21 cellular contexts compared by ENCODE assay signal in genomic region chr1:16077430-16078245, GRCh38. TPM values are rescaled to one million over a fixed set of nuclear protein-coding genes. Genes with fewer than 3 reads are reported as not detected.
DNase-seq lines count a peak whose midpoint lies in the region; ATAC-seq and TF ChIP-seq lines count a peak whose summit lies in the region.
"Had no signal": no experiment of that assay in that cellular context is flagged by ENCODE, and none has a peak within 500 bp of the region (broad histone marks: within the 10 kb centered on the region; RNA-seq: fewer than 3 reads in every experiment).

No MANE protein-coding gene starts in this region.

- H3K36me3 Mint-ChIP-seq in activated T-cell treated with anti-CD3 and anti-CD28 coated beads, Interleukin-2, amount 50 U/mL, for 72 hours (ENCODE audit: insufficient read depth in 2 of 2) = no peaks in the 10 kb centered on the region
- H3K36me3 Mint-ChIP-seq: CD4-positive, alpha-beta memory T cell; memory B cell had no signal

- no peak for TF ChIP-seq CTCF in epithelial cell of esophagus (IDR thresholded peaks at IDR 0.05; ENCODE audit: insufficient read depth, low read depth, low read length, missing control alignments)
- no peak for TF ChIP-seq CTCF in stomach (IDR thresholded peaks at IDR 0.05)

- intact Hi-C loops in stomach (cut with DNase I; ENCODE audit: low total_unique reads) = loop anchor here (2.0 to 5.0 kb wide), 2 partner anchors 109 to 280 kb away; no protein-coding TSS in a partner anchor

- peak overlapping the region; percentile 7 for H3K27ac Mint-ChIP-seq in activated T-cell treated with anti-CD3 and anti-CD28 coated beads, Interleukin-2, amount 50 U/mL, for 72 hours
- H3K27ac Mint-ChIP-seq: activated naive CD8-positive, alpha-beta T cell treated with anti-CD3 and anti-CD28 coated beads, Interleukin-2, amount 50 U/mL, for 24 hours; memory B cell; nephron progenitor cell had no signal

- peaks cover 22 to 46% (median 36%) of the 10 kb centered on the region in 4 donors for H3K4me1 ChIP-seq in stomach

- H3K27me3 ChIP-seq in stomach = peaks cover 0 to 21% (median 7%) of the 10 kb centered on the region in 3 donors

- no peaks in the 10 kb centered on the region for H3K36me3 ChIP-seq in stomach
- H3K36me3 ChIP-seq: HAP-1 had no signal

- H3K4me3 ChIP-seq in epithelial cell of esophagus (ENCODE audit: low read length) (no peak overlapping the region), stomach (no peak overlapping the region)
- H3K4me3 ChIP-seq: HAP-1 had no signal

- H3K4me3 Mint-ChIP-seq in activated T-cell treated with anti-CD3 and anti-CD28 coated beads, Interleukin-2, amount 50 U/mL, for 72 hours = no peak overlapping the region
- H3K4me3 Mint-ChIP-seq: activated naive CD8-positive, alpha-beta T cell treated with anti-CD3 and anti-CD28 coated beads, Interleukin-2, amount 50 U/mL, for 24 hours; memory B cell; nephron progenitor cell had no signal

- ATAC-seq in activated T-cell treated with anti-CD3 and anti-CD28 coated beads, Interleukin-2, amount 50 U/mL, for 72 hours (replicated peaks in 1 of 2) = no peak
- ATAC-seq: activated naive CD8-positive, alpha-beta T cell treated with anti-CD3 and anti-CD28 coated beads, Interleukin-2, amount 50 U/mL, for 24 hours had no signal

- no peak for TF ChIP-seq POLR2A in stomach (IDR thresholded peaks at IDR 0.05)

- no peak for DNase-seq in activated T-cell treated with anti-CD3 and anti-CD28 coated beads, Interleukin-2, amount 50 U/mL, for 72 hours
- DNase-seq in activated T-cell treated with anti-CD3 and anti-CD28 coated beads for 4 hours = no peak
- peak; percentile 31 for DNase-seq in RKO (ENCODE audit: low spot score)
- peak; percentile 55 for DNase-seq in epithelial cell of esophagus (ENCODE audit: low read depth)
- DNase-seq in renal cortical epithelial cell (ENCODE audit: low read depth) = peak; percentile 11
- no peak for DNase-seq in T-helper 9 cell
- DNase-seq in stomach = no peak
- DNase-seq in stimulated activated CD4-positive, alpha-beta T cell treated with anti-CD3 and anti-CD28 coated beads, Interleukin-1b, Interleukin-23, amount 100 ng/mL, for 48 hours = no peak
- DNase-seq: activated CD4-positive, alpha-beta T cell treated with anti-CD3 and anti-CD28 coated beads, Interleukin-2, amount 50 U/mL, for 48 hours; activated naive CD8-positive, alpha-beta T cell treated with anti-CD3 and anti-CD28 coated beads, Interleukin-2, amount 50 U/mL, for 24 hours; CD4-positive, alpha-beta memory T cell; DMS79; Kasumi-1; NCI-H1105 treated with DMSO at 0.1 percent for 48 hours; NCI-H2171 treated with DMSO at 0.1 percent for 48 hours; NCI-H774; nephron progenitor cell; stimulated activated CD4-positive, alpha-beta T cell treated with anti-CD3 and anti-CD28 coated beads, Interleukin-2, amount 100 ng/mL, for 24 hours had no signal

- peaks cover 6% of the 10 kb centered on the region for H3K4me1 Mint-ChIP-seq in activated T-cell treated with anti-CD3 and anti-CD28 coated beads, Interleukin-2, amount 50 U/mL, for 72 hours (ENCODE audit: low read depth)

- no peak overlapping the region for H3K27ac ChIP-seq in stomach

- no peaks in the 10 kb centered on the region for H3K9me3 Mint-ChIP-seq in activated T-cell treated with anti-CD3 and anti-CD28 coated beads, Interleukin-2, amount 50 U/mL, for 72 hours
- H3K9me3 Mint-ChIP-seq: activated naive CD8-positive, alpha-beta T cell treated with anti-CD3 and anti-CD28 coated beads, Interleukin-2, amount 50 U/mL, for 24 hours; CD4-positive, alpha-beta memory T cell; memory B cell; nephron progenitor cell had no signal

- WGBS in stomach, 5 donors = 76 to 84% (median 80%) methylated on average over 12 of the region's 12 CpGs

- peaks cover 12% of the 10 kb centered on the region for H3K27me3 Mint-ChIP-seq in activated T-cell treated with anti-CD3 and anti-CD28 coated beads, Interleukin-2, amount 50 U/mL, for 72 hours (ENCODE audit: low read depth)

- TF ChIP-seq EP300 in stomach (IDR thresholded peaks at IDR 0.05) = no peak

- no peaks in the 10 kb centered on the region for H3K9me3 ChIP-seq in stomach
- H3K9me3 ChIP-seq: HAP-1 had no signal

RNA-seq across cellular contexts. Expression of gene FAM131C, which starts 4.2 kb away (rescaled TPM):
- under 1 TPM; 0.32 to 0.86 TPM for total RNA-seq in activated T-cell treated with anti-CD3 and anti-CD28 coated beads, Interleukin-2, amount 50 U/mL, for 72 hours
- total RNA-seq in renal cortical epithelial cell (0.52 and 1.5 TPM in 2 replicates), stomach (not detected)
- polyA plus RNA-seq in stomach = under 1 TPM in 2 of 3 donors, not detected in 1; 0.35 to 0.37 TPM
- total RNA-seq: CD4-positive, alpha-beta memory T cell had no signal

RNA-seq across cellular contexts. Expression of gene CLCNKB, which starts 34.1 kb away (rescaled TPM):
- not detected for total RNA-seq in activated T-cell treated with anti-CD3 and anti-CD28 coated beads, Interleukin-2, amount 50 U/mL, for 72 hours
- total RNA-seq in renal cortical epithelial cell (0.35 and 0.60 TPM in 2 replicates), stomach (under 1 TPM in 1 of 5 donors, not detected in 4; 0.92 TPM)
- polyA plus RNA-seq in stomach = under 1 TPM; 0.19 to 0.60 (median 0.31) TPM
- total RNA-seq: CD4-positive, alpha-beta memory T cell had no signal
- polyA plus RNA-seq: CD4-positive, alpha-beta memory T cell had no signal

RNA-seq across cellular contexts. Expression of gene CLCNKA, which starts 55.8 kb away (rescaled TPM):
- not detected for total RNA-seq in activated T-cell treated with anti-CD3 and anti-CD28 coated beads, Interleukin-2, amount 50 U/mL, for 72 hours
- 0.20 TPM in 1 of 2 replicates, not detected in the other for total RNA-seq in renal cortical epithelial cell
- total RNA-seq in stomach = 10 to 100 TPM in 1 of 5 donors, 1 to 10 TPM in 1, under 1 TPM in 1, not detected in 2; 0.55 to 16.1 (median 5.1) TPM
- 1 to 10 TPM; 2.7 to 6.0 (median 3.9) TPM for polyA plus RNA-seq in stomach
- total RNA-seq: CD4-positive, alpha-beta memory T cell had no signal
- polyA plus RNA-seq: AG04450; CD4-positive, alpha-beta memory T cell had no signal

RNA-seq across cellular contexts. Expression of gene HSPB7, which starts 59.8 kb away (rescaled TPM):
- total RNA-seq in activated T-cell treated with anti-CD3 and anti-CD28 coated beads, Interleukin-2, amount 50 U/mL, for 72 hours = not detected
- 0.35 TPM in 2 replicates for total RNA-seq in renal cortical epithelial cell
- total RNA-seq in stomach = 10 to 100 TPM in 4 of 5 donors, 1 to 10 TPM in 1; 9.9 to 83.5 (median 32.1) TPM
- 10 to 100 TPM; 11.8 to 32.0 (median 14.2) TPM for polyA plus RNA-seq in stomach
- total RNA-seq: CD4-positive, alpha-beta memory T cell had no signal
- polyA plus RNA-seq: CD4-positive, alpha-beta memory T cell had no signal

Comparison
In these comparisons a context has a peak if more than half of its experiments do, and no peak if none do; other contexts are left out.
1. DNase-seq: peak in RKO (single experiment), epithelial cell of esophagus (single experiment) and renal cortical epithelial cell (single experiment); none in activated T-cell treated with anti-CD3 and anti-CD28 coated beads, Interleukin-2, amount 50 U/mL, for 72 hours (0 of 2), activated T-cell treated with anti-CD3 and anti-CD28 coated beads for 4 hours (single experiment), T-helper 9 cell (single experiment), stomach (single experiment) and stimulated activated CD4-positive, alpha-beta T cell treated with anti-CD3 and anti-CD28 coated beads, Interleukin-1b, Interleukin-23, amount 100 ng/mL, for 48 hours (single experiment).